ENCODE assay signal across 2 cellular contexts in genomic region chr3:152196782-152197181, GRCh38.
TF ChIP-seq lines count a peak whose summit lies in the region.

No MANE protein-coding gene starts in this region.

TF ChIP-seq in A549, 52 proteins besides CTCF, POLR2A, EP300 and RAD21 (continued from another document):
- TF ChIP-seq REST (IDR thresholded peaks at IDR 0.05): no peak
- no peak for TF ChIP-seq HMGXB4 (CRISPR knock-in tag; IDR thresholded peaks at IDR 0.05; ENCODE audit: borderline replicate concordance)
- no peak for TF ChIP-seq MAZ (IDR thresholded peaks at IDR 0.05; ENCODE audit: borderline replicate concordance, low read depth, low read length)
- no peak for TF ChIP-seq CBX2 (IDR thresholded peaks at IDR 0.05; ENCODE audit: borderline replicate concordance, low read depth)
- TF ChIP-seq JUNB (IDR thresholded peaks at IDR 0.05): no peak
- no peak for TF ChIP-seq HOXB13 (CRISPR knock-in tag; IDR thresholded peaks at IDR 0.05; ENCODE audit: low read depth)
- TF ChIP-seq GATA3 (IDR thresholded peaks at IDR 0.05; ENCODE audit: borderline replicate concordance): no peak
TF ChIP-seq in A549: peak in this region for 0.

TF ChIP-seq in GM12878, 131 proteins besides CTCF, POLR2A, EP300 and RAD21 (continued from another document):
- TF ChIP-seq RFX5 (IDR thresholded peaks at IDR 0.05; ENCODE audit: low read depth, low read length) (no peak), NR2F1 (conservative IDR thresholded peaks at IDR 0.05) (no peak), MTA2 (IDR thresholded peaks at IDR 0.05; ENCODE audit: low read depth) (0 out of 2 replicates have a peak, but pooled peaks have one; percentile 29), ZBTB33 (IDR thresholded peaks at IDR 0.05) (no peak), USF1 (IDR thresholded peaks at IDR 0.05; ENCODE audit: borderline replicate concordance, extremely low read length, insufficient read depth, low read depth, low read length) (no peak), ZNF207 (IDR thresholded peaks at IDR 0.05; ENCODE audit: borderline replicate concordance) (no peak), BCLAF1 (IDR thresholded peaks at IDR 0.05) (no peak), MTA3 (IDR thresholded peaks at IDR 0.05; ENCODE audit: borderline replicate concordance, low read length) (no peak), MEF2A (IDR thresholded peaks at IDR 0.05; ENCODE audit: insufficient read depth, low read depth, low read length) (no peak), ZBTB40 (IDR thresholded peaks at IDR 0.05; ENCODE audit: borderline replicate concordance) (no peak), CBFB (IDR thresholded peaks at IDR 0.05; ENCODE audit: low read depth) (no peak), RELB (IDR thresholded peaks at IDR 0.05; ENCODE audit: low read depth) (0 out of 2 replicates have a peak, but pooled peaks have one; percentile 15), ATF7 (IDR thresholded peaks at IDR 0.05; ENCODE audit: low read depth) (0 out of 2 replicates have a peak, but pooled peaks have one; percentile 24), NFIC (IDR thresholded peaks at IDR 0.05; ENCODE audit: low read depth, low read length) (peak; percentile 69)
